In the genomic region with DNA sequence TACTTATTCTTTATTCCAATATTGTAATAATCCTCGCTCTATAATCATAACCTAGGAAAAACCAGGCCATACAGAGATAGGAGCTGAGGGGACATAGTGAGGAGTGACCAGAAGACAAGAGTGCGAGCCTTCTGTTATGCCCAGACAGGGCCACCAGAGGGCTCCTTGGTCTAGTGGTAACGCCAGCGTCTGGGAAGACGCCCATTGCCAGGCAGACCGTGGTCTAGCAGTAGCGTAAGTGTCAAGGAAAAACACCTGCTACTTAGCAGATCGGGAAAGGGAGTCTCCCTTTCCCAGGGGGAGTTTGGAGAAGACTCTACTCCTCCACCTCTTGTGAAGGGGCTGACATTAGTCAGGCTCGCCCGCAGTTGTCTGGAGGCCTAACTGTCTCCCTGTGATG, we compare ENCODE assay signal across 8 cellular contexts.
A peak's percentile ranks its signal among the peaks of the same experiment; 100 is the strongest.
DNase-seq lines count a peak whose midpoint lies in the region; ATAC-seq, FAIRE-seq and TF ChIP-seq lines count a peak whose summit lies in the region.
"Not testable (repeated sequence)": the region's sequence is repeated elsewhere in the genome, so short reads cannot be mapped to it uniquely, and the experiment has no call there.

No MANE protein-coding gene starts in this region.

- in situ Hi-C loops in IMR-90 (cut with MboI; ENCODE audit: low sequenced_read_pairs): loop anchor here (10.0 kb wide), 1 partner anchor 207 kb away; no protein-coding TSS in a partner anchor
- in situ Hi-C loops in HepG2 (cut with HindIII; ENCODE audit: extremely low pct_ligation_motif_present, low pct_unique_long_range_greater_than_20kb): not testable (repeated sequence)

- not testable (repeated sequence) for H3K79me2 ChIP-seq in PC-9 (ENCODE audit: low read depth); HepG2 (ENCODE audit: insufficient read depth, low read length)

- not testable (repeated sequence) for H3K9me3 ChIP-seq in IMR-90 (ENCODE audit: control insufficient read depth, insufficient read depth, low read length); PC-9 (ENCODE audit: insufficient read depth, low read depth); HepG2 (ENCODE audit: low read length); upper lobe of right lung

- H2BK15ac ChIP-seq in IMR-90 (ENCODE audit: low read depth, low read length): not testable (repeated sequence)

- H3K4me2 ChIP-seq in IMR-90 (ENCODE audit: low read depth, low read length); PC-9; HepG2 (ENCODE audit: low read depth, low read length): not testable (repeated sequence)

- DNase-seq in GM06990 (ENCODE audit: extremely low read depth, insufficient read length); IMR-90; PC-9; choroid plexus epithelial cell (ENCODE audit: low read depth); HepG2 (ENCODE audit: low spot score); upper lobe of right lung: not testable (repeated sequence)
- DNase-seq in activated CD4-positive, alpha-beta T cell treated with anti-CD3 and anti-CD28 coated beads for 36 hours: peak; percentile 7

- H3K9me1 ChIP-seq in IMR-90 (ENCODE audit: insufficient read depth, low read length): not testable (repeated sequence)

- H3K9ac ChIP-seq in IMR-90 (ENCODE audit: low read depth, low read length); HepG2 (ENCODE audit: insufficient read depth, low read depth, low read length): not testable (repeated sequence)

- not testable (repeated sequence) for H2BK5ac ChIP-seq in IMR-90 (ENCODE audit: low read depth, low read length, poor library complexity, severe bottlenecking)

- not testable (repeated sequence) for TF ChIP-seq EP300 in HepG2 (IDR thresholded peaks at IDR 0.05; ENCODE audit: low read depth in 2 of 2, low read length in 2 of 2); HepG2 (CRISPR knock-in tag; IDR thresholded peaks at IDR 0.05; ENCODE audit: borderline replicate concordance)

- not testable (repeated sequence) for H3K4ac ChIP-seq in IMR-90 (ENCODE audit: low read depth, low read length)

- not testable (repeated sequence) for H3K27ac Mint-ChIP-seq in activated CD4-positive, alpha-beta T cell treated with anti-CD3 and anti-CD28 coated beads for 36 hours

- H3K9me3 Mint-ChIP-seq in activated CD4-positive, alpha-beta T cell treated with anti-CD3 and anti-CD28 coated beads for 36 hours (ENCODE audit: low read depth): peaks cover 11% of the 10 kb centered on the region

- not testable (repeated sequence) for H2AK9ac ChIP-seq in IMR-90 (replicated peaks; ENCODE audit: low read depth, low read length, poor library complexity)

- TF ChIP-seq CTCF in 22Rv1 (IDR thresholded peaks at IDR 0.05) (peak; percentile 39; the same call in 1 of the 2 replicates), GM06990 (IDR thresholded peaks at IDR 0.05; ENCODE audit: insufficient read depth, low read length, poor library complexity, severe bottlenecking) (peak; percentile 8), IMR-90 (conservative IDR thresholded peaks at IDR 0.05; ENCODE audit: low read depth, low read length) (0 out of 2 replicates have a peak, but pooled peaks have one; percentile 3), PC-9 (conservative IDR thresholded peaks at IDR 0.05) (peak; percentile 28; the same call in 1 of the 2 replicates), choroid plexus epithelial cell (conservative IDR thresholded peaks at IDR 0.05; ENCODE audit: low read depth, low read length) (peak; percentile 14), upper lobe of right lung (IDR thresholded peaks at IDR 0.05) (peak; percentile 6)
- TF ChIP-seq CTCF in HepG2 (CRISPR knock-in tag; IDR thresholded peaks at IDR 0.05): not testable (repeated sequence)

- H3K36me3 Mint-ChIP-seq in activated CD4-positive, alpha-beta T cell treated with anti-CD3 and anti-CD28 coated beads for 36 hours (ENCODE audit: low read depth): not testable (repeated sequence)

- dilution Hi-C loops in IMR-90 (cut with HindIII; ENCODE audit: low sequenced_read_pairs, unreplicated experiment): not testable (repeated sequence)

- H3K4me1 ChIP-seq in IMR-90 (ENCODE audit: control insufficient read depth, insufficient read depth, low read length); PC-9 (replicated peaks; ENCODE audit: insufficient read depth); HepG2 (ENCODE audit: insufficient read depth, low read length); upper lobe of right lung: not testable (repeated sequence)

- not testable (repeated sequence) for H3F3A ChIP-seq in PC-9 (ENCODE audit: insufficient read depth, low read depth)

- intact Hi-C loops in IMR-90 (cut with micrococcal nuclease); PC-9 (cut with micrococcal nuclease; ENCODE audit: unreplicated experiment); activated CD4-positive, alpha-beta T cell treated with anti-CD3 and anti-CD28 coated beads for 36 hours (cut with DNase I, micrococcal nuclease); HepG2 (cut with micrococcal nuclease; ENCODE audit: unreplicated experiment); upper lobe of right lung (cut with DNase I): not testable (repeated sequence)

- H4K20me1 ChIP-seq in IMR-90 (ENCODE audit: insufficient read depth, low read length); PC-9 (ENCODE audit: insufficient read depth); HepG2 (ENCODE audit: insufficient read depth, low read length): not testable (repeated sequence)

- H4K91ac ChIP-seq in IMR-90 (ENCODE audit: insufficient read depth, low read depth, low read length): not testable (repeated sequence)

- H3K23ac ChIP-seq in IMR-90 (ENCODE audit: low read depth, low read length): not testable (repeated sequence)

- H3K4me3 ChIP-seq in GM06990 (replicated peaks; ENCODE audit: low read depth, low read length); IMR-90 (ENCODE audit: insufficient read depth, low read depth, low read length); PC-9; choroid plexus epithelial cell (ENCODE audit: low read depth, low read length); HepG2 (replicated peaks in 1 of 3; ENCODE audit: insufficient read depth in 1 of 3, low read depth in 2 of 3, low read length in 3 of 3); upper lobe of right lung: not testable (repeated sequence)

- TF ChIP-seq RAD21 in IMR-90 (IDR thresholded peaks at IDR 0.05; ENCODE audit: low read length); HepG2 (CRISPR knock-in tag; IDR thresholded peaks at IDR 0.05): not testable (repeated sequence)

- H3K27me3 ChIP-seq in GM06990 (replicated peaks; ENCODE audit: control insufficient read depth, insufficient read depth, low read length); IMR-90 (ENCODE audit: control insufficient read depth, insufficient read depth, low read length); PC-9 (ENCODE audit: insufficient read depth, low read depth); HepG2 (ENCODE audit: control insufficient read depth in 1 of 2, insufficient read depth in 2 of 2, low read length in 2 of 2); upper lobe of right lung: not testable (repeated sequence)

- not testable (repeated sequence) for H3K56ac ChIP-seq in IMR-90 (ENCODE audit: extremely low read depth, insufficient read depth, low read length)

- H3K14ac ChIP-seq in IMR-90 (replicated peaks; ENCODE audit: low read depth, low read length): not testable (repeated sequence)

- not testable (repeated sequence) for H2AFZ ChIP-seq in IMR-90 (replicated peaks; ENCODE audit: low read length, poor library complexity); PC-9; HepG2 (ENCODE audit: low read length)

- not testable (repeated sequence) for H3K27me3 Mint-ChIP-seq in activated CD4-positive, alpha-beta T cell treated with anti-CD3 and anti-CD28 coated beads for 36 hours

- not testable (repeated sequence) for TF ChIP-seq POLR2A in IMR-90 (IDR thresholded peaks at IDR 0.05; ENCODE audit: low read depth, low read length); HepG2 (IDR thresholded peaks at IDR 0.05; ENCODE audit: insufficient read depth in 1 of 2, low read depth in 2 of 2, low read length in 2 of 2)

- H4K8ac ChIP-seq in IMR-90 (ENCODE audit: low read depth in 2 of 2, low read length in 2 of 2): not testable (repeated sequence)

- not testable (repeated sequence) for H3K36me3 ChIP-seq in GM06990 (ENCODE audit: control insufficient read depth, insufficient read depth, low read length); IMR-90 (ENCODE audit: control insufficient read depth, insufficient read depth, low read length); PC-9 (ENCODE audit: low read depth); HepG2 (replicated peaks in 1 of 2; ENCODE audit: control insufficient read depth in 1 of 2, insufficient read depth in 2 of 2, low read length in 2 of 2); upper lobe of right lung

- H3K4me3 Mint-ChIP-seq in activated CD4-positive, alpha-beta T cell treated with anti-CD3 and anti-CD28 coated beads for 36 hours: not testable (repeated sequence)

- not testable (repeated sequence) for H2BK20ac ChIP-seq in IMR-90 (ENCODE audit: low read depth, low read length)

- not testable (repeated sequence) for H2BK120ac ChIP-seq in IMR-90 (ENCODE audit: low read depth, low read length)

- H3K18ac ChIP-seq in IMR-90 (ENCODE audit: low read depth, low read length): not testable (repeated sequence)

- H3K9me2 ChIP-seq in PC-9 (ENCODE audit: insufficient read depth): not testable (repeated sequence)

- not testable (repeated sequence) for H2AK5ac ChIP-seq in IMR-90 (ENCODE audit: low read depth, low read length)

- not testable (repeated sequence) for H3K27ac ChIP-seq in 22Rv1; IMR-90 (ENCODE audit: insufficient read depth, low read length); PC-9; HepG2 (ENCODE audit: extremely low read length, insufficient read depth, low read length); upper lobe of right lung

- not testable (repeated sequence) for ATAC-seq in IMR-90 (ENCODE audit: low read depth); activated CD4-positive, alpha-beta T cell treated with anti-CD3 and anti-CD28 coated beads for 36 hours; HepG2; upper lobe of right lung

- POLR2A ChIA-PET in IMR-90 (lab: Charles Lee; ENCODE audit: unreplicated experiment); PC-9 (lab: Charles Lee; ENCODE audit: unreplicated experiment); activated CD4-positive, alpha-beta T cell treated with anti-CD3 and anti-CD28 coated beads for 36 hours (lab: Charles Lee); HepG2 (lab: Yijun Ruan, JAX): not testable (repeated sequence)

- CTCF ChIA-PET in IMR-90 (lab: Yijun Ruan, JAX); PC-9 (lab: Charles Lee); activated CD4-positive, alpha-beta T cell treated with anti-CD3 and anti-CD28 coated beads for 36 hours (lab: Charles Lee); HepG2 (lab: Yijun Ruan, JAX; ENCODE audit: low intra/inter-chr PET ratio, low total read pairs): not testable (repeated sequence)

- not testable (repeated sequence) for H3K4me1 Mint-ChIP-seq in activated CD4-positive, alpha-beta T cell treated with anti-CD3 and anti-CD28 coated beads for 36 hours

- not testable (repeated sequence) for BruUV-seq in IMR-90 (replicated peaks; lab: Mats Ljungman, UMichigan); PC-9 (replicated peaks; lab: Mats Ljungman, UMichigan); HepG2 (replicated peaks; lab: Mats Ljungman, UMichigan)

- no CpG with 5 or more reads among the region's 10 CpGs for WGBS in IMR-90 (ENCODE audit: extremely low coverage in 2 of 2, insufficient read length in 1 of 2), 2 experiments
- 46% methylated on average over 10 of the region's 10 CpGs for WGBS in HepG2 (ENCODE audit: low lambda C conversion rate)

- H3K79me1 ChIP-seq in IMR-90 (ENCODE audit: low read depth in 1 of 2, low read length in 2 of 2): not testable (repeated sequence)

- H4K5ac ChIP-seq in IMR-90 (ENCODE audit: low read depth, low read length): not testable (repeated sequence)

- FAIRE-seq in HepG2 (lab: Jason Lieb, UNC): not testable (repeated sequence)
